ENCODE assay signal across 1 cellular context in the genomic region with DNA sequence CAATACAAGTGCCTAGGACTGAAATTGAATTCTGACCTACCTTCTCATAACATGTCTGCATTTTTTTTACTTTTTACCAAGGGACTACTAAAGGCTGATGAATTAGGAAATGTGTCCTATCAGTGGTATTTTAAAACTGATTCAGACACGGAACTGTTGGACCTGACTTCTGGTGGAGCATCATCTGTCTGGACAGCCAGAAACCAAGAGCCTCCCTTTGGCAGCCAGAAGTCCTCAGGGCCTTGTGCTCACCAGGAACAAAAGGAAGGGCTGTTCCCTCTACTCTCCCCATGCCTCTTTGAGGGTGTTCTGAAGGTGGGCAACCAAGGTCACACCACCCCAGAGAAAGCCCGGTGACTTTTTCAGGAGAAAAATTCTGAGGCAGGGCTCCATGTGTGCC.
TF ChIP-seq lines count a peak whose summit lies in the region.

No MANE protein-coding gene starts in this region.

TF ChIP-seq in IMR-90, 13 proteins besides CTCF, POLR2A, EP300 and RAD21:
- no peak for TF ChIP-seq MXI1 (IDR thresholded peaks at IDR 0.05; ENCODE audit: borderline replicate concordance, low read depth, low read length)
- no peak for TF ChIP-seq MAZ (IDR thresholded peaks at IDR 0.05; ENCODE audit: borderline replicate concordance, low read depth, low read length)
